In the genomic region with DNA sequence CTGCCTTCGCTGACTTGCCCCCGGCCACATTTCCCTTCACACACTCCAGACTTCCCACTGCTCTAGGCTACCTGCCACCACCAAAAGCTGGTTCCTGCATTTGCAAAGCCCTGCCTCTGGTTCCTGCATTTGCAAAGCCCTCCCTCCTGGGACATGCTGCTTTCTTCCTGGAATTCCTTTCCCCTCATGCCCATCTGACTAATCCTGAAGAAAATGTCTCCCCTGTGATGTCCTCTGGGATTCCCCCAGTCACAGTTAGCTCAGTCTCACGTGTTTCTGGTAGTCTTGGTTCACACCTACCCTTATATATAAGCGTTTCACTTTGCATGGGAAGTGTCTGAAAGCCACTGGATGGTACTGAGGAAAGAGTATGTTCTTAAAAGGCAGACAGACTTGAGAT, we compare ENCODE assay signal across 1 cellular context.
A peak's percentile ranks its signal among the peaks of the same experiment; 100 is the strongest.
TF ChIP-seq lines count a peak whose summit lies in the region.

No MANE protein-coding gene starts in this region.

TF ChIP-seq in WTC11, 78 proteins besides CTCF, POLR2A, EP300 and RAD21 (continued from another document):
- TF ChIP-seq GABPB1 (CRISPR knock-in tag; IDR thresholded peaks at IDR 0.05) (no peak), ETV6 (CRISPR knock-in tag; IDR thresholded peaks at IDR 0.05) (peak; percentile 86; the same call in 1 of the 2 replicates), TEAD1 (CRISPR knock-in tag; IDR thresholded peaks at IDR 0.05) (peak; percentile 93; the same call in 1 of the 2 replicates), SP1 (CRISPR knock-in tag; conservative IDR thresholded peaks at IDR 0.05) (0 out of 2 replicates have a peak, but pooled peaks have one; percentile 46), NR2C2 (CRISPR knock-in tag; IDR thresholded peaks at IDR 0.05) (no peak), IRF2 (CRISPR knock-in tag; IDR thresholded peaks at IDR 0.05; ENCODE audit: borderline replicate concordance, low read depth) (no peak)
- TF ChIP-seq, protein P1, sequence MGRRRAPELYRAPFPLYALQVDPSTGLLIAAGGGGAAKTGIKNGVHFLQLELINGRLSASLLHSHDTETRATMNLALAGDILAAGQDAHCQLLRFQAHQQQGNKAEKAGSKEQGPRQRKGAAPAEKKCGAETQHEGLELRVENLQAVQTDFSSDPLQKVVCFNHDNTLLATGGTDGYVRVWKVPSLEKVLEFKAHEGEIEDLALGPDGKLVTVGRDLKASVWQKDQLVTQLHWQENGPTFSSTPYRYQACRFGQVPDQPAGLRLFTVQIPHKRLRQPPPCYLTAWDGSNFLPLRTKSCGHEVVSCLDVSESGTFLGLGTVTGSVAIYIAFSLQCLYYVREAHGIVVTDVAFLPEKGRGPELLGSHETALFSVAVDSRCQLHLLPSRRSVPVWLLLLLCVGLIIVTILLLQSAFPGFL (CRISPR knock-in tag; IDR thresholded peaks at IDR 0.05; ENCODE audit: borderline replicate concordance), result no peak
- TF ChIP-seq, protein P2, sequence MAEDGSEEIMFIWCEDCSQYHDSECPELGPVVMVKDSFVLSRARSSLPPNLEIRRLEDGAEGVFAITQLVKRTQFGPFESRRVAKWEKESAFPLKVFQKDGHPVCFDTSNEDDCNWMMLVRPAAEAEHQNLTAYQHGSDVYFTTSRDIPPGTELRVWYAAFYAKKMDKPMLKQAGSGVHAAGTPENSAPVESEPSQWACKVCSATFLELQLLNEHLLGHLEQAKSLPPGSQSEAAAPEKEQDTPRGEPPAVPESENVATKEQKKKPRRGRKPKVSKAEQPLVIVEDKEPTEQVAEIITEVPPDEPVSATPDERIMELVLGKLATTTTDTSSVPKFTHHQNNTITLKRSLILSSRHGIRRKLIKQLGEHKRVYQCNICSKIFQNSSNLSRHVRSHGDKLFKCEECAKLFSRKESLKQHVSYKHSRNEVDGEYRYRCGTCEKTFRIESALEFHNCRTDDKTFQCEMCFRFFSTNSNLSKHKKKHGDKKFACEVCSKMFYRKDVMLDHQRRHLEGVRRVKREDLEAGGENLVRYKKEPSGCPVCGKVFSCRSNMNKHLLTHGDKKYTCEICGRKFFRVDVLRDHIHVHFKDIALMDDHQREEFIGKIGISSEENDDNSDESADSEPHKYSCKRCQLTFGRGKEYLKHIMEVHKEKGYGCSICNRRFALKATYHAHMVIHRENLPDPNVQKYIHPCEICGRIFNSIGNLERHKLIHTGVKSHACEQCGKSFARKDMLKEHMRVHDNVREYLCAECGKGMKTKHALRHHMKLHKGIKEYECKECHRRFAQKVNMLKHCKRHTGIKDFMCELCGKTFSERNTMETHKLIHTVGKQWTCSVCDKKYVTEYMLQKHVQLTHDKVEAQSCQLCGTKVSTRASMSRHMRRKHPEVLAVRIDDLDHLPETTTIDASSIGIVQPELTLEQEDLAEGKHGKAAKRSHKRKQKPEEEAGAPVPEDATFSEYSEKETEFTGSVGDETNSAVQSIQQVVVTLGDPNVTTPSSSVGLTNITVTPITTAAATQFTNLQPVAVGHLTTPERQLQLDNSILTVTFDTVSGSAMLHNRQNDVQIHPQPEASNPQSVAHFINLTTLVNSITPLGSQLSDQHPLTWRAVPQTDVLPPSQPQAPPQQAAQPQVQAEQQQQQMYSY (CRISPR knock-in tag; IDR thresholded peaks at IDR 0.05), result peak; percentile 52
- TF ChIP-seq, protein P3, sequence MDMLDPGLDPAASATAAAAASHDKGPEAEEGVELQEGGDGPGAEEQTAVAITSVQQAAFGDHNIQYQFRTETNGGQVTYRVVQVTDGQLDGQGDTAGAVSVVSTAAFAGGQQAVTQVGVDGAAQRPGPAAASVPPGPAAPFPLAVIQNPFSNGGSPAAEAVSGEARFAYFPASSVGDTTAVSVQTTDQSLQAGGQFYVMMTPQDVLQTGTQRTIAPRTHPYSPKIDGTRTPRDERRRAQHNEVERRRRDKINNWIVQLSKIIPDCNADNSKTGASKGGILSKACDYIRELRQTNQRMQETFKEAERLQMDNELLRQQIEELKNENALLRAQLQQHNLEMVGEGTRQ (CRISPR knock-in tag; IDR thresholded peaks at IDR 0.05), result peak; percentile 29; the same call in 1 of the 2 replicates
- TF ChIP-seq, protein P4, sequence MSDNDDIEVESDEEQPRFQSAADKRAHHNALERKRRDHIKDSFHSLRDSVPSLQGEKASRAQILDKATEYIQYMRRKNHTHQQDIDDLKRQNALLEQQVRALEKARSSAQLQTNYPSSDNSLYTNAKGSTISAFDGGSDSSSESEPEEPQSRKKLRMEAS (CRISPR knock-in tag; IDR thresholded peaks at IDR 0.05), result peak; percentile 70; the same call in 1 of the 2 replicates
